Comparison of ENCODE assay signal across 11 cellular contexts in genomic region chr3:38960042-38960622, GRCh38.
A peak's percentile ranks its signal among the peaks of the same experiment; 100 is the strongest.
DNase-seq lines count a peak whose midpoint lies in the region; ATAC-seq and TF ChIP-seq lines count a peak whose summit lies in the region.
"Had no signal": no experiment of that assay in that cellular context is flagged by ENCODE, and none has a peak within 500 bp of the region (broad histone marks: within the 10 kb centered on the region; RNA-seq: fewer than 3 reads in every experiment).

No MANE protein-coding gene starts in this region.

- peak; percentile 17 for DNase-seq in NCI-H2171 treated with DMSO at 0.1 percent for 48 hours (lab: John Stamatoyannopoulos, UW)
- no peak for DNase-seq in NCI-H2171 (lab: John Stamatoyannopoulos, UW)
- DNase-seq in SK-N-DZ (ENCODE audit: low spot score): peak; percentile 12
- DNase-seq in fibroblast of peridontal ligament (ENCODE audit: extremely low read depth): peak; percentile 39
- no peak for DNase-seq in WERI-Rb-1
- no peak for DNase-seq in activated CD8-positive, alpha-beta memory T cell treated with anti-CD3 and anti-CD28 coated beads, Interleukin-2, amount 10 ng/mL, durations not matched to agents 7 days and 5 days
- DNase-seq in CD1c-positive myeloid dendritic cell (ENCODE audit: extremely low spot score): no peak

- no peaks in the 10 kb centered on the region for H3K9me3 ChIP-seq in WERI-Rb-1 (ENCODE audit: severe bottlenecking)
- H3K9me3 ChIP-seq: BLaER1 treated with 17β-estradiol and CSF1 and Interleukin-3, amounts not matched to agents 10 nM and 100 nM; SJCRH30 had no signal

- peaks cover 8% of the 10 kb centered on the region for H3K27me3 ChIP-seq in WERI-Rb-1 (ENCODE audit: insufficient read depth, low read depth, severe bottlenecking)
- H3K27me3 ChIP-seq: BLaER1 treated with 17β-estradiol and CSF1 and Interleukin-3, amounts not matched to agents 10 nM and 100 nM; SJCRH30 had no signal

- H3K4me1 Mint-ChIP-seq in activated CD8-positive, alpha-beta memory T cell treated with anti-CD3 and anti-CD28 coated beads, Interleukin-2, amount 10 ng/mL, durations not matched to agents 7 days and 5 days: no peaks in the 10 kb centered on the region

- H3K27ac ChIP-seq in WERI-Rb-1: no peak overlapping the region
- H3K27ac ChIP-seq: BLaER1 treated with 17β-estradiol and CSF1 and Interleukin-3, amounts not matched to agents 10 nM and 100 nM; GM23248; SJCRH30 had no signal

- H3K27me3 Mint-ChIP-seq in activated CD8-positive, alpha-beta memory T cell treated with anti-CD3 and anti-CD28 coated beads, Interleukin-2, amount 10 ng/mL, durations not matched to agents 7 days and 5 days: peaks cover 3% of the 10 kb centered on the region

- no peaks in the 10 kb centered on the region for H3K36me3 Mint-ChIP-seq in activated CD8-positive, alpha-beta memory T cell treated with anti-CD3 and anti-CD28 coated beads, Interleukin-2, amount 10 ng/mL, durations not matched to agents 7 days and 5 days

- H3K4me3 Mint-ChIP-seq in activated CD8-positive, alpha-beta memory T cell treated with anti-CD3 and anti-CD28 coated beads, Interleukin-2, amount 10 ng/mL, durations not matched to agents 7 days and 5 days: no peak overlapping the region

- H3K27ac Mint-ChIP-seq in activated CD8-positive, alpha-beta memory T cell treated with anti-CD3 and anti-CD28 coated beads, Interleukin-2, amount 10 ng/mL, durations not matched to agents 7 days and 5 days: no peak overlapping the region

- CTCF ChIA-PET in activated CD8-positive, alpha-beta memory T cell treated with anti-CD3 and anti-CD28 coated beads, Interleukin-2, amount 10 ng/mL, durations not matched to agents 7 days and 5 days (lab: Charles Lee): interaction anchor here (0.7 to 2.3 kb wide), 4 partner anchors 8 to 70 kb away, joined by 3 to 10 read pairs (median 4); no protein-coding TSS in a partner anchor

- H3K36me3 ChIP-seq in WERI-Rb-1: no peaks in the 10 kb centered on the region
- H3K36me3 ChIP-seq: BLaER1 treated with 17β-estradiol and CSF1 and Interleukin-3, amounts not matched to agents 10 nM and 100 nM; SJCRH30 had no signal

- ATAC-seq in HG02678 (IDR thresholded peaks at IDR 0.05; ENCODE audit: unreplicated experiment): no peak
- ATAC-seq in activated CD8-positive, alpha-beta memory T cell treated with anti-CD3 and anti-CD28 coated beads, Interleukin-2, amount 10 ng/mL, durations not matched to agents 7 days and 5 days: no peak

- TF ChIP-seq CTCF in WERI-Rb-1 (IDR thresholded peaks at IDR 0.05; ENCODE audit: low read depth, low read length): no peak

- H3K4me3 ChIP-seq in WERI-Rb-1 (ENCODE audit: low read depth, low read length): no peak overlapping the region
- H3K4me3 ChIP-seq: BLaER1 treated with 17β-estradiol and CSF1 and Interleukin-3, amounts not matched to agents 10 nM and 100 nM; GM23248; SJCRH30 had no signal

- no peaks in the 10 kb centered on the region for H3K9me3 Mint-ChIP-seq in activated CD8-positive, alpha-beta memory T cell treated with anti-CD3 and anti-CD28 coated beads, Interleukin-2, amount 10 ng/mL, durations not matched to agents 7 days and 5 days (ENCODE audit: low read depth)

Comparison
In these comparisons a context has a peak if more than half of its experiments do, and no peak if none do; other contexts are left out.
1. DNase-seq: peak in NCI-H2171 treated with DMSO at 0.1 percent for 48 hours (single experiment), SK-N-DZ (single experiment) and fibroblast of peridontal ligament (single experiment); none in NCI-H2171 (single experiment), WERI-Rb-1 (single experiment), activated CD8-positive, alpha-beta memory T cell treated with anti-CD3 and anti-CD28 coated beads, Interleukin-2, amount 10 ng/mL, durations not matched to agents 7 days and 5 days (single experiment) and CD1c-positive myeloid dendritic cell (single experiment).